ENCODE assay signal across 8 cellular contexts in genomic region chr2:152036611-152037469, GRCh38.
DNase-seq lines count a peak whose midpoint lies in the region; TF ChIP-seq lines count a peak whose summit lies in the region.

No MANE protein-coding gene starts in this region.

- peak; percentile 59 for TF ChIP-seq CTCF in GM20000 (IDR thresholded peaks at IDR 0.05; ENCODE audit: extremely low read depth, missing control alignments)
- peak; percentile 84 for TF ChIP-seq CTCF in HL-60 (IDR thresholded peaks at IDR 0.05; ENCODE audit: insufficient read depth, low read length)
- TF ChIP-seq CTCF in fibroblast of the aortic adventitia (IDR thresholded peaks at IDR 0.05; ENCODE audit: insufficient read depth, low read length) = peak; percentile 83
- peak; percentile 68 to 80 for TF ChIP-seq CTCF in tibial artery (IDR thresholded peaks at IDR 0.05)

- H3K27me3 ChIP-seq in HL-60 (ENCODE audit: insufficient read depth, poor library complexity, severe bottlenecking) (no peaks in the 10 kb centered on the region), NT2/D1 (ENCODE audit: insufficient read depth, insufficient read length) (no peaks in the 10 kb centered on the region), tibial artery (peaks cover 0 to 5% of the 10 kb centered on the region in 2 donors)

- intact Hi-C loops in tibial artery (cut with DNase I; ENCODE audit: low total_unique reads) = loop anchor here (10.0 kb wide), 1 partner anchor 138 kb away; the partner anchor contains the start of gene STAM2

- H3K9ac ChIP-seq in NT2/D1 (ENCODE audit: insufficient read length, low read depth) = no peak overlapping the region

- H3K4me1 Mint-ChIP-seq in activated T-cell treated with anti-CD3 and anti-CD28 coated beads, Interleukin-2, amount 50 U/mL, for 24 hours (ENCODE audit: low read depth) = no peaks in the 10 kb centered on the region

- no peak overlapping the region for H3K27ac Mint-ChIP-seq in activated T-cell treated with anti-CD3 and anti-CD28 coated beads, Interleukin-2, amount 50 U/mL, for 24 hours

- no peaks in the 10 kb centered on the region for H3K36me3 ChIP-seq in NT2/D1 (ENCODE audit: insufficient read depth, insufficient read length, low read length)
- no peaks in the 10 kb centered on the region for H3K36me3 ChIP-seq in tibial artery

- no peaks in the 10 kb centered on the region for H3K9me3 Mint-ChIP-seq in activated T-cell treated with anti-CD3 and anti-CD28 coated beads, Interleukin-2, amount 50 U/mL, for 24 hours

- H3K4me1 ChIP-seq in NT2/D1 (ENCODE audit: insufficient read depth, insufficient read length) (peaks cover 7% of the 10 kb centered on the region), tibial artery (peaks cover 0 to 10% (median 3%) of the 10 kb centered on the region in 4 donors)

- H3K27me3 Mint-ChIP-seq in activated T-cell treated with anti-CD3 and anti-CD28 coated beads, Interleukin-2, amount 50 U/mL, for 24 hours = peaks cover 8% of the 10 kb centered on the region

- no peaks in the 10 kb centered on the region for H3K36me3 Mint-ChIP-seq in activated T-cell treated with anti-CD3 and anti-CD28 coated beads, Interleukin-2, amount 50 U/mL, for 24 hours (ENCODE audit: low read depth)

- no peak overlapping the region for H3K4me3 Mint-ChIP-seq in activated T-cell treated with anti-CD3 and anti-CD28 coated beads, Interleukin-2, amount 50 U/mL, for 24 hours

- H3K4me3 ChIP-seq in HL-60 (replicated peaks; ENCODE audit: insufficient read depth, low read length) (no peak overlapping the region), NT2/D1 (ENCODE audit: insufficient read length, low read depth) (no peak overlapping the region), fibroblast of the aortic adventitia (ENCODE audit: low read depth, low read length) (no peak overlapping the region), tibial artery (no peak overlapping the region)

- H3K27ac ChIP-seq in HL-60 (replicated peaks) = no peak overlapping the region
- no peak overlapping the region for H3K27ac ChIP-seq in tibial artery

- DNase-seq in DMS 273 treated with DMSO at 0.1 percent for 48 hours (lab: John Stamatoyannopoulos, UW) = peak; percentile 11
- peak; percentile 63 for DNase-seq in GM20000 (ENCODE audit: low spot score)
- DNase-seq in HL-60 (ENCODE audit: low read depth in 1 of 2, low spot score in 1 of 2) = peak in 1 of 2 experiments; percentile 61
- DNase-seq in NT2/D1 (ENCODE audit: low read depth, low spot score) = peak; percentile 82
- peak; percentile 51 for DNase-seq in activated T-cell treated with anti-CD3 and anti-CD28 coated beads, Interleukin-2, amount 50 U/mL, for 24 hours
- DNase-seq in fibroblast of the aortic adventitia (ENCODE audit: low read depth) = peak; percentile 83
- peak; percentile 33 for DNase-seq in occipital lobe (lab: John Stamatoyannopoulos, UW)
- peak; percentile 73 to 81 for DNase-seq in tibial artery

- no peaks in the 10 kb centered on the region for H3K9me3 ChIP-seq in NT2/D1 (ENCODE audit: insufficient read depth, low read length)
- no peaks in the 10 kb centered on the region for H3K9me3 ChIP-seq in tibial artery
